Comparison of ENCODE assay signal across 13 cellular contexts in the genomic region with DNA sequence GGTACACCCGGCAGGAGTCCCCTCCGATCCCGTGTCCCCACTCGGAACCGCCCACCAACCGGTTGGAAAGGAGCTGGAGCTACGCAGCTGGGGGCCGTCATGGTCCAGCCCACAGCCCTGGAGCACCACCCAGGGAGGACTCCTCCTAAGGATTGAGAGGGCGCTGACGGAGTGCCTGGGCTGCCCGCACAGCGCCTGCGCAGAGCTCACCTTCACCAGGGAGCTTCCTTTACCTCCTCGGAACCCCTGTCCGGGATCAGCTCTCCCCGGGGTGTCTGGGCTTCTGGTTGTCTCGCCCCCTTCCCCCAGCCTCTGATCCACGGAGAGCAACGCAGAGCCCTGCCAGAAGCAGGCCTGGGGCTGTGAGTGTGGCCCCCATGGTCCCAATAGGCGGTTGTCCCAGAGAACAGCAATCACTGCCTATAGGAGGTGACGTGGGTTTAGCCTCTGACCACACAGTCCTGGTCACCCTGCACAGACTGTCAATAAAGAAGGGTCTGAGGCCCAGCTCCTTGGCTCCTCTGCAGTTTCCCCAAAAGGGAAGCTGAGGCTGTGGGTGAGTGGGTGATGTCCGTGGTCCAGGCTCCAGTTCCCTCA. TPM values are rescaled to one million over a fixed set of nuclear protein-coding genes. Genes with fewer than 3 reads are reported as not detected.
A peak's percentile ranks its signal among the peaks of the same experiment; 100 is the strongest.
DNase-seq lines count a peak whose midpoint lies in the region; ATAC-seq and TF ChIP-seq lines count a peak whose summit lies in the region.
"Had no signal": no experiment of that assay in that cellular context is flagged by ENCODE, and none has a peak within 500 bp of the region (broad histone marks: within the 10 kb centered on the region; RNA-seq: fewer than 3 reads in every experiment).

No MANE protein-coding gene starts in this region.

- ATAC-seq in naive thymus-derived CD8-positive, alpha-beta T cell = peak; percentile 13 to 19
- no peak for ATAC-seq in omental fat pad (ENCODE audit: low FRiP score)

- H3K4me3 Mint-ChIP-seq in naive thymus-derived CD8-positive, alpha-beta T cell = peak overlapping the region in 9 of 10 donors; percentile 38 to 84 (median 64)

- no peak for DNase-seq in A673 (ENCODE audit: low spot score)
- peak; percentile 11 for DNase-seq in epidermal melanocyte (ENCODE audit: insufficient read length, low spot score)
- DNase-seq in naive thymus-derived CD8-positive, alpha-beta T cell = no peak
- DNase-seq in NOMO-1 treated with dmso at 0.1 percent for 144 hours (lab: John Stamatoyannopoulos, UW; ENCODE audit: unreplicated experiment) = no peak
- no peak for DNase-seq in NCI-H2171 treated with DMSO at 0.1 percent for 48 hours (lab: John Stamatoyannopoulos, UW)
- DNase-seq in NCI-H128 (lab: John Stamatoyannopoulos, UW; ENCODE audit: unreplicated experiment) = no peak
- no peak for DNase-seq in omental fat pad (ENCODE audit: low spot score)
- DNase-seq: activated CD4-positive, alpha-beta T cell treated with anti-CD3 and anti-CD28 coated beads, Interleukin-2, amount 50 U/mL, for 1 hour; effector CD8-positive, alpha-beta T cell; head of caudate nucleus had no signal

- BruUV-seq in A673 (replicated peaks; lab: Mats Ljungman, UMichigan) = no TSS peak

- H3K27me3 ChIP-seq in A673 (replicated peaks; ENCODE audit: insufficient read depth, low read depth, low read length, poor library complexity) = peaks cover 71% of the 10 kb centered on the region

- H3K36me3 Mint-ChIP-seq in naive thymus-derived CD8-positive, alpha-beta T cell = peaks cover 0 to 16% (median 0%) of the 10 kb centered on the region in 3 donors

- H3K36me3 ChIP-seq in A673 (ENCODE audit: insufficient read depth, low read length, poor library complexity, severe bottlenecking) = no peaks in the 10 kb centered on the region
- H3K36me3 ChIP-seq in HEK293 (ENCODE audit: control insufficient read depth in 2 of 2, insufficient read depth in 1 of 2, low read length in 2 of 2) = no peaks in the 10 kb centered on the region

- POLR2A ChIA-PET in A673 (lab: Charles Lee; ENCODE audit: low non-redundant PET) (no interaction called here), HEK293 (lab: Yijun Ruan, JAX) (no interaction called here)
- POLR2A ChIA-PET in naive thymus-derived CD8-positive, alpha-beta T cell (lab: Charles Lee) = no interaction called here

- peaks cover 0 to 15% (median 0%) of the 10 kb centered on the region in 9 donors for H3K9me3 Mint-ChIP-seq in naive thymus-derived CD8-positive, alpha-beta T cell

- H3K27ac ChIP-seq in A673 (ENCODE audit: low read depth, low read length, poor library complexity, severe bottlenecking) (no peak overlapping the region), HEK293 (ENCODE audit: extremely low read depth, low read depth, low read length) (no peak overlapping the region; the same call in 1 of the 2 replicates)
- H3K27ac ChIP-seq: C4-2B had no signal

- H3K27ac Mint-ChIP-seq in naive thymus-derived CD8-positive, alpha-beta T cell = no peak overlapping the region

- intact Hi-C loops in A673 (cut with micrococcal nuclease; ENCODE audit: unreplicated experiment) = no loop called here

- H3K4me3 ChIP-seq in A673 (ENCODE audit: low read depth, low read length, poor library complexity, severe bottlenecking) (peak overlapping the region; percentile 31), HEK293 (ENCODE audit: low read depth, low read length) (peak overlapping the region; percentile 49)

- H3K9me3 ChIP-seq in A673 (ENCODE audit: low read depth, low read length, poor library complexity, severe bottlenecking) (no peaks in the 10 kb centered on the region), HEK293 (ENCODE audit: control insufficient read depth, insufficient read depth, low read depth, low read length) (no peaks in the 10 kb centered on the region)

- H3K4me1 ChIP-seq in A673 (ENCODE audit: insufficient read depth, low read length, poor library complexity, severe bottlenecking) (no peaks in the 10 kb centered on the region), HEK293 (ENCODE audit: control insufficient read depth, insufficient read depth, low read length) (no peaks in the 10 kb centered on the region)

- peaks cover 6 to 21% (median 17%) of the 10 kb centered on the region in 4 donors for H3K4me1 Mint-ChIP-seq in naive thymus-derived CD8-positive, alpha-beta T cell

- H3K27me3 Mint-ChIP-seq in naive thymus-derived CD8-positive, alpha-beta T cell = peaks cover 16 to 42% (median 23%) of the 10 kb centered on the region in 5 donors

- CTCF ChIA-PET in A673 (lab: Charles Lee) (no interaction called here), HEK293 (lab: Yijun Ruan, JAX) (interaction anchor here (0.5 to 0.7 kb wide), 5 partner anchors 16 to 491 kb away, joined by 3 to 6 read pairs (median 3); no protein-coding TSS in a partner anchor)

- no peak for TF ChIP-seq CTCF in A673 (conservative IDR thresholded peaks at IDR 0.05; ENCODE audit: low read depth, low read length)
- TF ChIP-seq CTCF in HEK293 (tag by site-specific recombination; IDR thresholded peaks at IDR 0.05) = no peak
- no peak for TF ChIP-seq CTCF in omental fat pad (IDR thresholded peaks at IDR 0.05)

TF ChIP-seq in HEK293, 187 proteins besides CTCF, POLR2A, EP300 and RAD21:
- TF ChIP-seq ZNF335 (tag by site-specific recombination; conservative IDR thresholded peaks at IDR 0.05) = peak; percentile 47
- no peak for TF ChIP-seq ZNF621 (tag by site-specific recombination; IDR thresholded peaks at IDR 0.05)
- TF ChIP-seq ZNF558 (tag by site-specific recombination; IDR thresholded peaks at IDR 0.05) = no peak

RNA-seq across cellular contexts. Expression of gene ALPG, which starts 14.6 kb away (rescaled TPM):
- not detected in 2 replicates for total RNA-seq in A673 (2021)
- not detected for total RNA-seq in naive thymus-derived CD8-positive, alpha-beta T cell
- polyA plus RNA-seq in naive thymus-derived CD8-positive, alpha-beta T cell = not detected
- not detected for total RNA-seq in omental fat pad
- total RNA-seq: M059J had no signal

RNA-seq across cellular contexts. Expression of gene ALPI, which starts 34.7 kb away (rescaled TPM):
- total RNA-seq in A673 (2021) = not detected in 2 replicates
- not detected for total RNA-seq in naive thymus-derived CD8-positive, alpha-beta T cell
- polyA plus RNA-seq in naive thymus-derived CD8-positive, alpha-beta T cell = not detected
- not detected for total RNA-seq in omental fat pad
- total RNA-seq: M059J had no signal

RNA-seq across cellular contexts. Expression of gene ALPP, which starts 42.7 kb away (rescaled TPM):
- total RNA-seq in A673 (2021) (not detected in 2 replicates), omental fat pad (not detected)
- total RNA-seq in naive thymus-derived CD8-positive, alpha-beta T cell = not detected
- not detected for polyA plus RNA-seq in naive thymus-derived CD8-positive, alpha-beta T cell
